ENCODE assay signal across 8 cellular contexts in the genomic region with DNA sequence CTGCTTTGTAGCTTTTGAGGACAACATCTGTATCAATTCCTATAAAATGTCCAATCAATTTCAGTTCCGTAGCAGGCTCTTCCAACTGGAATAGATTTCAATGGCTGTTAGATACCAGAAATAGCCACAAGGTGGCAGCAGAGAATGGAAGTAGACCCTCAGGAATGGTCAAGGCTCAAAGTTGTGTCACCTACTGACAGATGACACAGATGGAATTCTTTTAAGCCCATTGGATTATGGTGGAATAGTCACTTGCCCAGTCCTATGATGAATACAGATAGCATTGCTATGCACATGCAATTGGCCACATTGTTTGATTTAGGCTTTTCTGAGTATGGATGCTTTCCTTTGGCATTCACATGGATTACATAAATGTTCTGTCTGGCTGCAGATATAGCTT.
A peak's percentile ranks its signal among the peaks of the same experiment; 100 is the strongest.
DNase-seq lines count a peak whose midpoint lies in the region; ATAC-seq and TF ChIP-seq lines count a peak whose summit lies in the region.

No MANE protein-coding gene starts in this region.

- no peak overlapping the region for H3K27ac ChIP-seq in thyroid gland

- no peak overlapping the region for H3K4me3 Mint-ChIP-seq in memory B cell
- no peak overlapping the region for H3K4me3 Mint-ChIP-seq in activated T-helper 1 cell treated with anti-CD3 and anti-CD28 coated beads, Interleukin-12 subunit alpha, Interleukin-12 subunit beta, Interleukin-2, Interleukin-4 antibody, amounts not matched to agents 30 ng/mL and 10 ng/mL and 1 ng/mL, durations not matched to agents 14 hours and 24 hours and 36 hours

- peaks cover 10% of the 10 kb centered on the region for H3K4me1 Mint-ChIP-seq in memory B cell
- peaks cover 27% of the 10 kb centered on the region for H3K4me1 Mint-ChIP-seq in activated T-helper 1 cell treated with anti-CD3 and anti-CD28 coated beads, Interleukin-12 subunit alpha, Interleukin-12 subunit beta, Interleukin-2, Interleukin-4 antibody, amounts not matched to agents 30 ng/mL and 10 ng/mL and 1 ng/mL, durations not matched to agents 14 hours and 24 hours and 36 hours (ENCODE audit: low read depth)

- H3K36me3 ChIP-seq in thyroid gland, result no peaks in the 10 kb centered on the region

- ATAC-seq in memory B cell (ENCODE audit: low read depth), result peak; percentile 33

- DNase-seq in AG09309 (ENCODE audit: low read depth) (peak; percentile 4), GM10266 (ENCODE audit: extremely low spot score) (peak; percentile 18), T1000 (lab: John Stamatoyannopoulos, UW) (peak; percentile 1), ecto neural progenitor cell (ENCODE audit: low spot score) (peak; percentile 49), memory B cell (ENCODE audit: low spot score in 2 of 2) (peak; percentile 34 to 43), thyroid gland (peak; percentile 25 to 29)
- no peak for DNase-seq in activated T-helper 1 cell treated with anti-CD3 and anti-CD28 coated beads, Interleukin-12 subunit alpha, Interleukin-12 subunit beta, Interleukin-2, Interleukin-4 antibody, amounts not matched to agents 30 ng/mL and 10 ng/mL and 1 ng/mL, durations not matched to agents 14 hours and 24 hours and 36 hours (ENCODE audit: low spot score)

- H3K27me3 Mint-ChIP-seq in memory B cell, result no peaks in the 10 kb centered on the region
- no peaks in the 10 kb centered on the region for H3K27me3 Mint-ChIP-seq in activated T-helper 1 cell treated with anti-CD3 and anti-CD28 coated beads, Interleukin-12 subunit alpha, Interleukin-12 subunit beta, Interleukin-2, Interleukin-4 antibody, amounts not matched to agents 30 ng/mL and 10 ng/mL and 1 ng/mL, durations not matched to agents 14 hours and 24 hours and 36 hours (ENCODE audit: insufficient read depth)

- H3K4me3 ChIP-seq in AG09309 (ENCODE audit: control insufficient read depth, low read depth, low read length) (no peak overlapping the region), thyroid gland (replicated peaks in 1 of 3) (no peak overlapping the region)

- TF ChIP-seq POLR2A in thyroid gland (IDR thresholded peaks at IDR 0.05), result no peak

- 0 to 9% methylated on average over 1 of the region's 1 CpG for WGBS in thyroid gland, 2 donors

- no peaks in the 10 kb centered on the region for H3K27me3 ChIP-seq in thyroid gland

- no peak overlapping the region for H3K27ac Mint-ChIP-seq in memory B cell
- H3K27ac Mint-ChIP-seq in activated T-helper 1 cell treated with anti-CD3 and anti-CD28 coated beads, Interleukin-12 subunit alpha, Interleukin-12 subunit beta, Interleukin-2, Interleukin-4 antibody, amounts not matched to agents 30 ng/mL and 10 ng/mL and 1 ng/mL, durations not matched to agents 14 hours and 24 hours and 36 hours, result no peak overlapping the region

- H3K36me3 Mint-ChIP-seq in memory B cell, result no peaks in the 10 kb centered on the region
- no peaks in the 10 kb centered on the region for H3K36me3 Mint-ChIP-seq in activated T-helper 1 cell treated with anti-CD3 and anti-CD28 coated beads, Interleukin-12 subunit alpha, Interleukin-12 subunit beta, Interleukin-2, Interleukin-4 antibody, amounts not matched to agents 30 ng/mL and 10 ng/mL and 1 ng/mL, durations not matched to agents 14 hours and 24 hours and 36 hours (ENCODE audit: low read depth)

- no peaks in the 10 kb centered on the region for H3K9me3 Mint-ChIP-seq in memory B cell
- H3K9me3 Mint-ChIP-seq in activated T-helper 1 cell treated with anti-CD3 and anti-CD28 coated beads, Interleukin-12 subunit alpha, Interleukin-12 subunit beta, Interleukin-2, Interleukin-4 antibody, amounts not matched to agents 30 ng/mL and 10 ng/mL and 1 ng/mL, durations not matched to agents 14 hours and 24 hours and 36 hours, result no peaks in the 10 kb centered on the region

- H3K4me1 ChIP-seq in thyroid gland, result no peaks in the 10 kb centered on the region

- TF ChIP-seq CTCF in AG09309 (IDR thresholded peaks at IDR 0.05; ENCODE audit: control insufficient read depth, insufficient read depth, low read depth, low read length, missing control alignments) (peak; percentile 76), GM10266 (IDR thresholded peaks at IDR 0.05; ENCODE audit: control insufficient read depth, insufficient read depth, low read depth, missing control alignments) (peak; percentile 43), LNCAP (IDR thresholded peaks at IDR 0.05) (peak; percentile 52), thyroid gland (IDR thresholded peaks at IDR 0.05) (peak; percentile 36 to 78 (median 64))

- intact Hi-C loops in thyroid gland (cut with DNase I), result loop anchor here (10.0 kb wide), 1 partner anchor 313 kb away; no protein-coding TSS in a partner anchor
- intact Hi-C loops in activated T-helper 1 cell treated with anti-CD3 and anti-CD28 coated beads, Interleukin-12 subunit alpha, Interleukin-12 subunit beta, Interleukin-2, Interleukin-4 antibody, amounts not matched to agents 30 ng/mL and 10 ng/mL and 1 ng/mL, durations not matched to agents 14 hours and 24 hours and 36 hours (cut with micrococcal nuclease), result loop anchor here (1.0 to 5.0 kb wide), 3 partner anchors 310 to 1146 kb away; partner anchors contain the start of gene PRPS1

- H3K9me3 ChIP-seq in thyroid gland, result no peaks in the 10 kb centered on the region
